Comparison of ENCODE assay signal across 8 cellular contexts in the genomic region with DNA sequence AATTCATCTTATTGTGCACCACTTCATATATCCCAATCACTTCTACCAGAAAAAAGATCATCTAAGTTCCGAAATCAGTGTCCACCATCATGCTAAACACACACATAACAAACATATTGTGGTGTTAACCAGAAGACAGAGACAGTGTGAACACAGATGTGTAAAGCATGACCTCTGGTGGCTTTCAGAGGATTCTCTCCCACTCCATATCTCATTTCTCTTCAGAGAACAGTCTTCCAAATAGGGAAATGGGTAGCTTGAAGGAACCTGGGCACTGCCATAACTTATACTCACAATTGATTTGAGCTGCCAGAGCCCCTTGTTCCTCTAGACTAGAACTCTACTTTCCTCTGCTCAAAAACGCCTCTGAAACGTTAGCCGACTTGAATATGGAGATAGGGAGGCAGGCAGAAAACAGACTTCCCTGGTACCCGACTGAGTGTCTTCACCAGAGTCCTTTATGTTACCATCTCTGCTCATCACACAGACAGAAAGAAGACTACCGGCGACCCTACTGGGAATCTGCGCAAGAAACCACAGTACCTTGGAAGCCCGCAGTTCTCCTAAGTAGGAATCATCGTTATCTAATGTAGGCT. TPM values are rescaled to one million over a fixed set of nuclear protein-coding genes. Genes with fewer than 3 reads are reported as not detected.
DNase-seq lines count a peak whose midpoint lies in the region; ATAC-seq lines count a peak whose summit lies in the region.

No MANE protein-coding gene starts in this region.

- no peak overlapping the region for H4K5ac ChIP-seq in mesendoderm (ENCODE audit: low read length)

- no peak overlapping the region for H2BK5ac ChIP-seq in mesendoderm (ENCODE audit: low read length)

- DNase-seq in Caki2 (ENCODE audit: low read depth) = peak; percentile 35
- peak; percentile 23 for DNase-seq in NCI-H748 treated with DMSO at 0.1 percent for 48 hours (lab: John Stamatoyannopoulos, UW)
- DNase-seq in mesendoderm = peak; percentile 43
- no peak for DNase-seq in NCI-H1092 treated with DMSO at 0.1 percent for 48 hours (lab: John Stamatoyannopoulos, UW)

- peaks cover 20% of the 10 kb centered on the region for H3K27me3 ChIP-seq in mesendoderm (ENCODE audit: insufficient read depth, low read length, poor library complexity)

- no peak overlapping the region for H3K4me2 ChIP-seq in mesendoderm (ENCODE audit: low read length)

- no peaks in the 10 kb centered on the region for H3K9me3 Mint-ChIP-seq in dendritic cell treated with granulocyte-macrophage colony-stimulating factor and Interleukin-4, amounts not matched to agents 40 ng/mL and 50 ng/mL, for 4 days

- peak overlapping the region; percentile 65 for H3K27ac Mint-ChIP-seq in dendritic cell treated with granulocyte-macrophage colony-stimulating factor and Interleukin-4, amounts not matched to agents 40 ng/mL and 50 ng/mL, for 4 days

- 100% methylated on average over 1 of the region's 10 CpGs for WGBS in mesendoderm (ENCODE audit: extremely low coverage, insufficient coverage, low lambda C conversion rate)

- no peak overlapping the region for H3K4ac ChIP-seq in mesendoderm (ENCODE audit: low read depth, low read length)

- no peaks in the 10 kb centered on the region for H3K36me3 Mint-ChIP-seq in dendritic cell treated with granulocyte-macrophage colony-stimulating factor and Interleukin-4, amounts not matched to agents 40 ng/mL and 50 ng/mL, for 4 days (ENCODE audit: low read depth)

- peaks cover 41% of the 10 kb centered on the region for H3K27me3 Mint-ChIP-seq in dendritic cell treated with granulocyte-macrophage colony-stimulating factor and Interleukin-4, amounts not matched to agents 40 ng/mL and 50 ng/mL, for 4 days

- H3K23ac ChIP-seq in mesendoderm (ENCODE audit: low read length) = no peak overlapping the region

- no peaks in the 10 kb centered on the region for H3K79me2 ChIP-seq in mesendoderm (ENCODE audit: control insufficient read depth, insufficient read depth, low read length)

- H2BK120ac ChIP-seq in mesendoderm (ENCODE audit: low read depth, low read length) = no peak overlapping the region

- no peaks in the 10 kb centered on the region for H3K79me1 ChIP-seq in mesendoderm (ENCODE audit: low read length)

- H4K8ac ChIP-seq in mesendoderm (ENCODE audit: low read depth, low read length) = no peak overlapping the region

- H3K18ac ChIP-seq in mesendoderm (ENCODE audit: low read length) = no peak overlapping the region

- H2BK15ac ChIP-seq in mesendoderm (replicated peaks; ENCODE audit: low read depth) = no peak overlapping the region

- no peak overlapping the region for H3K56ac ChIP-seq in mesendoderm (ENCODE audit: low read length)

- H3K9ac ChIP-seq in mesendoderm (ENCODE audit: low read length) = no peak overlapping the region

- intact Hi-C loops in dendritic cell treated with granulocyte-macrophage colony-stimulating factor and Interleukin-4, amounts not matched to agents 40 ng/mL and 50 ng/mL, for 4 days (cut with micrococcal nuclease) = loop anchor here (1.0 to 10.0 kb wide), 5 partner anchors 12 to 147 kb away; a partner anchor contains a TSS

- ATAC-seq in GM19438 (IDR thresholded peaks at IDR 0.05; ENCODE audit: low read depth, unreplicated experiment) = peak; percentile 49
- no peak for ATAC-seq in HG03439 (IDR thresholded peaks at IDR 0.05; ENCODE audit: unreplicated experiment)
- ATAC-seq in HG03378 (IDR thresholded peaks at IDR 0.05; ENCODE audit: unreplicated experiment) = no peak

- H3K4me3 Mint-ChIP-seq in dendritic cell treated with granulocyte-macrophage colony-stimulating factor and Interleukin-4, amounts not matched to agents 40 ng/mL and 50 ng/mL, for 4 days = no peak overlapping the region

- H3K4me3 ChIP-seq in mesendoderm (ENCODE audit: low read length) = no peak overlapping the region

- peaks cover 39% of the 10 kb centered on the region for H3K4me1 Mint-ChIP-seq in dendritic cell treated with granulocyte-macrophage colony-stimulating factor and Interleukin-4, amounts not matched to agents 40 ng/mL and 50 ng/mL, for 4 days (ENCODE audit: low read depth)

- no peaks in the 10 kb centered on the region for H3K36me3 ChIP-seq in mesendoderm (ENCODE audit: control insufficient read depth, insufficient read depth, low read length)

- in situ Hi-C loops in Caki2 (cut with HindIII; ENCODE audit: low pct_unique_long_range_greater_than_20kb, low sequenced_read_pairs) = no loop called here

- H3K27ac ChIP-seq in mesendoderm (ENCODE audit: low read depth, low read length) = no peak overlapping the region

- H2AK5ac ChIP-seq in mesendoderm (ENCODE audit: low read length) = no peak overlapping the region

- no peaks in the 10 kb centered on the region for H3K4me1 ChIP-seq in mesendoderm (ENCODE audit: control insufficient read depth, low read depth, low read length)

RNA-seq across cellular contexts. Expression of a gene that starts 1.8 kb away (rescaled TPM):
- 0.88 and 1.7 TPM in 2 replicates for total RNA-seq in Caki2 (2014; rRNA removed; shearing (Covaris generic); ENCODE audit: low replicate concordance)
- polyA plus RNA-seq in mesendoderm (2013, experiment 1 of 2) = 0.06 TPM
- polyA plus RNA-seq in mesendoderm (2013, experiment 2 of 2) = 0.06 TPM

RNA-seq across cellular contexts. Expression of a gene that starts 21.6 kb away (rescaled TPM):
- total RNA-seq in Caki2 (2014; rRNA removed; shearing (Covaris generic); ENCODE audit: low replicate concordance) = 12.9 and 15.1 TPM in 2 replicates
- 13.3 TPM for polyA plus RNA-seq in mesendoderm (2013, experiment 1 of 2)
- polyA plus RNA-seq in mesendoderm (2013, experiment 2 of 2) = 13.2 TPM

RNA-seq across cellular contexts. Expression of a gene that starts 36.4 kb away (rescaled TPM):
- total RNA-seq in Caki2 (2014; rRNA removed; shearing (Covaris generic); ENCODE audit: low replicate concordance) = 8.9 and 11.9 TPM in 2 replicates
- 51.8 TPM for polyA plus RNA-seq in mesendoderm (2013, experiment 1 of 2)
- 54.0 TPM for polyA plus RNA-seq in mesendoderm (2013, experiment 2 of 2)
